In the genomic region with DNA sequence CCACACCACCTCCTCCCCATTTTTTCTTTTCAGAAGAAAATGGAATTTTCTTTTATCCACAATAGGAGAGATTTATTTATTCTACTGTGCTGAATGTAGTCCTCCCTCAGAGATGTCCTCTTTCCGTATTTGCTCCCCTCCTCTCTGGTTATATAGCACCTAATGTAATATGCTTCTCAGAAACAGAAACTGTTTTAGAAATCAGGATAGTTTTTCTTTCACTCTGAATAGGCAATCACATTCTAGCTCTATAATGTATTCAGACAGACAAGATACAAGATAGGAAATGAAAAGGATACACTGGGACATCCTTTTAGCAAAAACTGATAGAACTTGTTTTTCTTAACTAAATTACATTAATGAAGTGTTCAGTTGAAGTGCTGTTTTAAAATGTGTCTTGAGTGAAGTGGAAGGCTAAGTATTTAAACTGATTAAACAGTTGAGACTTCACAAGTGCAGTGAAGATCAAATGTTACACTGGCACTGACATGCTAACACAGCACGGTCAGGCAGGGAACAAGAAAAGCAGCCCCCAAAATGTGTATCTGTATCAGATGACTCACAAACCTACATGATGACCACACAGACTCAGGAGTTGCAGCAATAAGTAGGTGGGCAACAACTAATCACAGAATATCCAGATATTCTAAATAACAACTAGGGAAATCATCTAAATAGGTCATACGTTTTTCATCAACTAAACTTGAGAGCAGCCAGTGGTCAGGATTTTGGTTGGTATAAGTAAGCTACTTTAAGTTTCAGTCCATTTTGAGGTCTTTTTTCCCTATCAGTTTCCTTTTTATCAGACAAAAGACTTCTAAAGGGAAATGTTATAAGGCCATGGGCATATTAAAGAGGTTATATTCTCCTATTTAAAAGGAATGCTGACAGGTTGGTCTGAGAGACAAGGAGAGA, we compare ENCODE assay signal across 10 cellular contexts.
DNase-seq lines count a peak whose midpoint lies in the region; ATAC-seq and TF ChIP-seq lines count a peak whose summit lies in the region.
"Had no signal": no experiment of that assay in that cellular context is flagged by ENCODE, and none has a peak within 500 bp of the region (broad histone marks: within the 10 kb centered on the region; RNA-seq: fewer than 3 reads in every experiment).

No MANE protein-coding gene starts in this region.

- no peak overlapping the region for H3K4me3 ChIP-seq in CD4-positive, alpha-beta memory T cell (ENCODE audit: low read length in 2 of 2)
- H3K4me3 ChIP-seq in MM.1S (ENCODE audit: low read length) (no peak overlapping the region), spleen (no peak overlapping the region), osteoblast (ENCODE audit: insufficient read depth, low read length) (no peak overlapping the region)

- no peaks in the 10 kb centered on the region for H3K27me3 ChIP-seq in CD4-positive, alpha-beta memory T cell (ENCODE audit: insufficient read depth, low read length)
- H3K27me3 ChIP-seq in MM.1S (replicated peaks; ENCODE audit: insufficient read depth, low read length) (no peaks in the 10 kb centered on the region), spleen (replicated peaks in 1 of 7) (no peaks in the 10 kb centered on the region), osteoblast (ENCODE audit: insufficient read depth, low read length) (no peaks in the 10 kb centered on the region)

- WGBS in spleen, 5 donors = 53 to 79% (median 76%) methylated on average over 3 of the region's 3 CpGs

- peaks cover 20% of the 10 kb centered on the region for H3K4me1 ChIP-seq in CD4-positive, alpha-beta memory T cell (ENCODE audit: insufficient read depth, low read length)
- H3K4me1 ChIP-seq in MM.1S (ENCODE audit: low read length) = peaks cover 12% of the 10 kb centered on the region
- H3K4me1 ChIP-seq in spleen = peaks cover 0 to 8% (median 0%) of the 10 kb centered on the region in 6 donors
- peaks cover 3% of the 10 kb centered on the region for H3K4me1 ChIP-seq in osteoblast (ENCODE audit: insufficient read depth, low read length)

- H3K36me3 ChIP-seq in CD4-positive, alpha-beta memory T cell (ENCODE audit: insufficient read depth, low read length) = peaks cover 7% of the 10 kb centered on the region
- H3K36me3 ChIP-seq in MM.1S (replicated peaks; ENCODE audit: insufficient read depth, low read length) (no peaks in the 10 kb centered on the region), spleen (peaks cover 0 to 19% (median 0%) of the 10 kb centered on the region in 6 donors), osteoblast (ENCODE audit: insufficient read depth, low read length) (no peaks in the 10 kb centered on the region)

- H3K4me2 ChIP-seq in MM.1S (ENCODE audit: low read depth, low read length) (no peak overlapping the region), osteoblast (ENCODE audit: insufficient read depth, low read length) (no peak overlapping the region)

- no peak overlapping the region for H2AFZ ChIP-seq in MM.1S (ENCODE audit: low read length)
- no peak overlapping the region for H2AFZ ChIP-seq in osteoblast (ENCODE audit: low read length)

- H3K79me2 ChIP-seq in MM.1S (ENCODE audit: low read length) (no peaks in the 10 kb centered on the region), osteoblast (ENCODE audit: insufficient read depth, low read length) (no peaks in the 10 kb centered on the region)

- H3F3A ChIP-seq in MM.1S (ENCODE audit: insufficient read depth, low read length) = no peaks in the 10 kb centered on the region

- no peak overlapping the region for H3K27ac ChIP-seq in CD4-positive, alpha-beta memory T cell (ENCODE audit: low read depth, low read length)
- H3K27ac ChIP-seq in MM.1S (ENCODE audit: low read length) (peak overlapping the region; percentile 4; the same call in 1 of the 2 replicates), spleen (no peak overlapping the region), osteoblast (ENCODE audit: low read depth, low read length) (no peak overlapping the region)

- POLR2A ChIA-PET in CD4-positive, alpha-beta memory T cell (lab: Charles Lee; ENCODE audit: partially characterized antibody) = no interaction called here

- H3K4me3 Mint-ChIP-seq in CD4-positive, alpha-beta memory T cell = peak overlapping the region in 4 of 8 donors; percentile 5 to 80 (median 39)
- H3K4me3 Mint-ChIP-seq: B cell had no signal

- peak overlapping the region; percentile 51 to 87 (median 74) for H3K27ac Mint-ChIP-seq in CD4-positive, alpha-beta memory T cell
- H3K27ac Mint-ChIP-seq: B cell had no signal

- peaks cover 51 to 66% of the 10 kb centered on the region in 2 donors for H3K36me3 Mint-ChIP-seq in CD4-positive, alpha-beta memory T cell

- TF ChIP-seq CTCF in MM.1S (IDR thresholded peaks at IDR 0.05; ENCODE audit: low read length) (no peak), spleen (IDR thresholded peaks at IDR 0.05 in 8 of 11, conservative IDR thresholded peaks at IDR 0.05 in 3 of 11) (no peak), osteoblast (IDR thresholded peaks at IDR 0.05; ENCODE audit: extremely low read depth, low read depth, low read length) (no peak)

- H3K4me1 Mint-ChIP-seq in CD4-positive, alpha-beta memory T cell = peaks cover 20 to 62% (median 30%) of the 10 kb centered on the region in 4 donors
- H3K4me1 Mint-ChIP-seq: B cell had no signal

- no peak for DNase-seq in CD4-positive, alpha-beta memory T cell
- DNase-seq in MM.1S (no peak), spleen (no peak), osteoblast (ENCODE audit: insufficient read length, low spot score, missing footprints) (no peak), Kasumi-1 (lab: John Stamatoyannopoulos, UW) (no peak)
- DNase-seq: activated CD8-positive, alpha-beta memory T cell treated with anti-CD3 and anti-CD28 coated beads, Interleukin-2, amount 50 U/mL, for 4 hours had no signal

- CTCF ChIA-PET in CD4-positive, alpha-beta memory T cell (lab: Charles Lee; ENCODE audit: partially characterized antibody) = no interaction called here

- no peaks in the 10 kb centered on the region for H3K9me2 ChIP-seq in MM.1S (replicated peaks; ENCODE audit: insufficient read depth, low read length)

- no peaks in the 10 kb centered on the region for H3K27me3 Mint-ChIP-seq in CD4-positive, alpha-beta memory T cell
- H3K27me3 Mint-ChIP-seq: B cell had no signal

- intact Hi-C loops in CD4-positive, alpha-beta memory T cell (cut with micrococcal nuclease) = loop anchor here (10.0 kb wide), 1 partner anchor 63 kb away; no protein-coding TSS in a partner anchor
- intact Hi-C loops in spleen (cut with DNase I; ENCODE audit: low total_unique reads) = loop anchor here (10.0 kb wide), 1 partner anchor 263 kb away; the partner anchor contains the start of gene MLLT3

- no peak for TF ChIP-seq POLR2A in spleen (IDR thresholded peaks at IDR 0.05)

- H3K9ac ChIP-seq in MM.1S (ENCODE audit: low read length) = no peak overlapping the region

- ATAC-seq in GM18870 (IDR thresholded peaks at IDR 0.05; ENCODE audit: unreplicated experiment) (peak; percentile 72), HG02623 (IDR thresholded peaks at IDR 0.05; ENCODE audit: unreplicated experiment) (peak; percentile 81), HG02840 (IDR thresholded peaks at IDR 0.05; ENCODE audit: low FRiP score, unreplicated experiment) (no peak)

- H3K9me3 ChIP-seq in CD4-positive, alpha-beta memory T cell (ENCODE audit: control insufficient read depth in 1 of 2, low read length in 2 of 2) = no peaks in the 10 kb centered on the region
- H3K9me3 ChIP-seq in MM.1S (replicated peaks; ENCODE audit: insufficient read depth, low read length) (no peaks in the 10 kb centered on the region), spleen (no peaks in the 10 kb centered on the region), osteoblast (ENCODE audit: low read depth, low read length) (no peaks in the 10 kb centered on the region)

- no peaks in the 10 kb centered on the region for H3K9me3 Mint-ChIP-seq in CD4-positive, alpha-beta memory T cell

- H4K20me1 ChIP-seq in MM.1S (ENCODE audit: insufficient read depth, low read length) (no peaks in the 10 kb centered on the region), osteoblast (ENCODE audit: insufficient read depth, low read length) (no peaks in the 10 kb centered on the region)
